Comparison of ENCODE assay signal across 8 cellular contexts in genomic region chr14:52791204-52792096, GRCh38. TPM values are rescaled to one million over a fixed set of nuclear protein-coding genes. Genes with fewer than 3 reads are reported as not detected.
DNase-seq lines count a peak whose midpoint lies in the region; ATAC-seq and TF ChIP-seq lines count a peak whose summit lies in the region.

GNPNAT1 (minus strand) TSS chr14:52791607; CDS start chr14:52784650, 6,957 bp downstream.

- DNase-seq in ELF-1 (ENCODE audit: low read depth, low spot score) (peak; percentile 94), H7 (peak; percentile 96), M059J (ENCODE audit: low read depth) (peak; percentile 90), SHP77 treated with DMSO at 0.1 percent for 48 hours (lab: John Stamatoyannopoulos, UW) (peak; percentile 68), fibroblast of the aortic adventitia (ENCODE audit: low read depth) (peak; percentile 91)
- peak; percentile 95 for DNase-seq in activated effector memory CD4-positive, alpha-beta T cell treated with anti-CD3 and anti-CD28 coated beads, Interleukin-2, amount 50 U/mL, for 16 hours
- peak; percentile 83 for DNase-seq in stimulated activated naive CD8-positive, alpha-beta T cell treated with anti-CD3 and anti-CD28 coated beads, Interleukin-15, Interleukin-2, amounts not matched to agents 100 U/mL and 50 U/mL, for 24 hours

- H3K9me3 Mint-ChIP-seq in nephron = no peaks in the 10 kb centered on the region

- H3K4me3 ChIP-seq in H7 (ENCODE audit: insufficient read depth, low read depth, low read length) (peak within 1 kb of the TSS; percentile 84), fibroblast of the aortic adventitia (ENCODE audit: low read depth, low read length) (peak within 1 kb of the TSS; percentile 87)

- H3K27me3 Mint-ChIP-seq in nephron (ENCODE audit: low read depth) = no peaks in the 10 kb centered on the region

- TF ChIP-seq CTCF in fibroblast of the aortic adventitia (IDR thresholded peaks at IDR 0.05; ENCODE audit: insufficient read depth, low read length) (no peak), nephron (IDR thresholded peaks at IDR 0.05; ENCODE audit: unreplicated experiment in 3 of 3) (no peak)

- no peaks in the 10 kb centered on the region for H3K36me3 ChIP-seq in H7 (replicated peaks; ENCODE audit: control insufficient read depth, insufficient read depth, low read length)

- peaks cover 30% of the 10 kb centered on the region for H3K4me1 Mint-ChIP-seq in nephron

- peak within 1 kb of the TSS; percentile 93 to 96 (median 94) for H3K4me3 Mint-ChIP-seq in nephron

- peak within 1 kb of the TSS; percentile 91 to 98 (median 98) for H3K27ac Mint-ChIP-seq in nephron

- no peaks in the 10 kb centered on the region for H3K27me3 ChIP-seq in H7 (ENCODE audit: control insufficient read depth, insufficient read depth, low read length)

- ATAC-seq in stimulated activated naive CD8-positive, alpha-beta T cell treated with anti-CD3 and anti-CD28 coated beads, Interleukin-15, Interleukin-2, amounts not matched to agents 100 U/mL and 50 U/mL, for 24 hours = peak; percentile 94

- no peaks in the 10 kb centered on the region for H3K36me3 Mint-ChIP-seq in nephron (ENCODE audit: low read depth)

RNA-seq across cellular contexts. Expression of gene GNPNAT1, which starts in this region (rescaled TPM):
- 25.7 and 39.6 TPM in 2 replicates for total RNA-seq in H7 (2014; rRNA removed; shearing (Covaris generic))
- 16.5 and 40.7 TPM in 2 replicates for total RNA-seq in M059J (2014; rRNA removed; shearing (Covaris generic))
- total RNA-seq in fibroblast of the aortic adventitia (ENCODE audit: low replicate concordance) = 26.6 and 59.9 TPM in 2 replicates

Comparison
In these comparisons a context has a peak if more than half of its experiments do, and no peak if none do; other contexts are left out.
1. Peak in every context shown above with its lines: DNase-seq, ATAC-seq and H3K4me3 ChIP-seq.